8 cellular contexts compared by ENCODE assay signal in the genomic region with DNA sequence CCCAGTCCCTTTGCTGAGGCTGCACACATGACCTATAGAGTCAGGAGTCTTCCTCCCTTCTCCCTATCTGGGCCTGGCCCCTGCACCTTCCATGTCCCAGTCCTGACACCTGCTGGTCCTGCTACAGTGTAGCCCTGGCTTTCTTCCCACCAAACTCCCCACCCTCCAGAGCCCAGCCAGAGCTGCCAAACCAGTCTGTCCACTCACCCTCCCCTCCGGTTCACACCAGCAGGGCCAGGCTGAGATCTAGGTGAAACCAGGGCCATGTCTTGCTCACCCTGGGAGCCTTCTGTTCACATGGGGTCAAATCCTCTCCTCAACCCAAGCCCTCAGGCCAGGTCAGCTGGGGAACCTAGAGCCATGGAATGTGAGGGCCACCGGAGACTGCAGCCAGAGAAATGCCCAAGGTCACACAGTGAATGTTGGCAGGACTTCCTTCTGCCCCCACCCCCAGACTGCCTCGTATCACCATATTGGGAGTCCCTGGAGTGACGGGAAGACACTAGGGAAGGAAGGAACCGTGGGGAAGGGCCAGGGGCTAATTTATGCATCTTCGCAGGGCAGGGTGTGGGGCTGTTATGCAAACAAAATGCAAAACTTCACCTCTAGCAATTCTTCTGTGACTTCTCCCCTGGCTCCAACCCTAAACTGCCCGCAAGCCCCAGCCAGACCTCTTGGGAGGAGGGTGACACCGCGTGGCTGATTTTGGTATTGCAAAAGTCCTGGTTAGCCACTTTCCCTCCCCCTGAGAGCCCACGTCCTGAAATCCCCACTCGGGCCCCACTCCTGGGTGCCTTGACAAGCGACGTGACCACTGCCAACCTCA. TPM values are rescaled to one million over a fixed set of nuclear protein-coding genes. Genes with fewer than 3 reads are reported as not detected.
A peak's percentile ranks its signal among the peaks of the same experiment; 100 is the strongest.
DNase-seq lines count a peak whose midpoint lies in the region; ATAC-seq and TF ChIP-seq lines count a peak whose summit lies in the region.

No MANE protein-coding gene starts in this region.

- H3K9me3 ChIP-seq in Caco-2 (no peaks in the 10 kb centered on the region), HEK293 (ENCODE audit: control insufficient read depth, insufficient read depth, low read depth, low read length) (no peaks in the 10 kb centered on the region)

- H3K36me3 Mint-ChIP-seq in Caco-2 (ENCODE audit: insufficient read depth, unreplicated experiment) (no peaks in the 10 kb centered on the region), mesothelial cell of epicardium (peaks cover 6% of the 10 kb centered on the region)

- no peak for ATAC-seq in GM18517 (IDR thresholded peaks at IDR 0.05; ENCODE audit: unreplicated experiment)

- peak overlapping the region; percentile 36 for H3K27ac Mint-ChIP-seq in Caco-2 (ENCODE audit: unreplicated experiment)
- H3K27ac Mint-ChIP-seq in mesothelial cell of epicardium: peak overlapping the region; percentile 93

- H3K27me3 Mint-ChIP-seq in Caco-2 (ENCODE audit: insufficient read depth, unreplicated experiment) (no peaks in the 10 kb centered on the region), mesothelial cell of epicardium (ENCODE audit: low read depth) (no peaks in the 10 kb centered on the region)

- no peaks in the 10 kb centered on the region for H3K27me3 ChIP-seq in Caco-2 (replicated peaks; ENCODE audit: control insufficient read depth, insufficient read depth, low read length)

- BruUV-seq in Caco-2 (replicated peaks; lab: Mats Ljungman, UMichigan): no TSS peak

- peak; percentile 93 to 96 for DNase-seq in Caco-2
- peak; percentile 94 for DNase-seq in NCI-H526 treated with DMSO at 0.1 percent for 48 hours (lab: John Stamatoyannopoulos, UW)
- DNase-seq in activated CD8-positive, alpha-beta memory T cell treated with anti-CD3 and anti-CD28 coated beads for 48 hours (ENCODE audit: low read depth in 2 of 3, low spot score in 2 of 3): peak; percentile 28 to 71 (median 59)
- peak; percentile 78 for DNase-seq in epithelial cell of prostate (ENCODE audit: low read depth, low spot score)
- peak; percentile 68 to 94 for DNase-seq in mesothelial cell of epicardium (ENCODE audit: low spot score in 2 of 2, unreplicated experiment in 2 of 2)
- peak; percentile 17 to 25 for DNase-seq in stimulated activated CD8-positive, alpha-beta memory T cell treated with anti-CD3 and anti-CD28 coated beads, Interleukin-4, amount 100 ng/mL, for 1 hour (ENCODE audit: low read depth in 2 of 2, low spot score in 1 of 2)

- H3K9me3 Mint-ChIP-seq in Caco-2 (ENCODE audit: unreplicated experiment): no peaks in the 10 kb centered on the region
- no peaks in the 10 kb centered on the region for H3K9me3 Mint-ChIP-seq in mesothelial cell of epicardium

- H3K4me1 Mint-ChIP-seq in Caco-2 (ENCODE audit: low read depth, unreplicated experiment) (peaks cover 14% of the 10 kb centered on the region), mesothelial cell of epicardium (peaks cover 21% of the 10 kb centered on the region)

- H3K4me3 ChIP-seq in Caco-2 (ENCODE audit: low read depth, low read length) (no peak overlapping the region), HEK293 (ENCODE audit: low read depth, low read length) (no peak overlapping the region)

- H3K4me1 ChIP-seq in Caco-2 (peaks cover 15% of the 10 kb centered on the region), HEK293 (ENCODE audit: control insufficient read depth, insufficient read depth, low read length) (peaks cover 2% of the 10 kb centered on the region; the same call in 1 of the 2 replicates)

- POLR2A ChIA-PET in Caco-2 (lab: Charles Lee) (no interaction called here), HEK293 (lab: Yijun Ruan, JAX) (interaction anchor here (1.0 kb wide), 1 partner anchor 98 kb away, joined by 4 read pairs; no protein-coding TSS in a partner anchor)

- H3K4me3 Mint-ChIP-seq in Caco-2 (ENCODE audit: unreplicated experiment): peak overlapping the region; percentile 43
- peak overlapping the region; percentile 40 for H3K4me3 Mint-ChIP-seq in mesothelial cell of epicardium

- no peaks in the 10 kb centered on the region for H3K36me3 ChIP-seq in Caco-2 (ENCODE audit: control insufficient read depth, insufficient read depth, low read length)
- no peaks in the 10 kb centered on the region for H3K36me3 ChIP-seq in HEK293 (ENCODE audit: control insufficient read depth in 2 of 2, insufficient read depth in 1 of 2, low read length in 2 of 2)

- CTCF ChIA-PET in Caco-2 (lab: Charles Lee): interaction anchor here (1.2 to 3.5 kb wide), 6 partner anchors 40 to 202 kb away, joined by 4 to 29 read pairs (median 8); no protein-coding TSS in a partner anchor
- CTCF ChIA-PET in HEK293 (lab: Yijun Ruan, JAX): interaction anchor here (0.7 to 5.3 kb wide), 20 partner anchors 8 to 214 kb away, joined by 3 to 65 read pairs (median 4); no protein-coding TSS in a partner anchor

- intact Hi-C loops in Caco-2 (cut with micrococcal nuclease; ENCODE audit: unreplicated experiment): loop anchor here (1.0 kb wide), 9 partner anchors 40 to 203 kb away; no protein-coding TSS in a partner anchor

- H3K27ac ChIP-seq in HEK293 (ENCODE audit: extremely low read depth, low read depth, low read length) (no peak overlapping the region), epithelial cell of prostate (peak overlapping the region; percentile 15)

- peak; percentile 84 for TF ChIP-seq CTCF in Caco-2 (IDR thresholded peaks at IDR 0.05; ENCODE audit: insufficient read depth in 1 of 2, low read depth in 1 of 2, low read length in 1 of 2, severe bottlenecking in 1 of 2, unreplicated experiment in 1 of 2)
- peak; percentile 75 for TF ChIP-seq CTCF in HEK293 (tag by site-specific recombination; IDR thresholded peaks at IDR 0.05)
- TF ChIP-seq CTCF in mesothelial cell of epicardium (IDR thresholded peaks at IDR 0.05; ENCODE audit: unreplicated experiment): peak; percentile 92

TF ChIP-seq in HEK293, 187 proteins besides CTCF, POLR2A, EP300 and RAD21 (continues in another document):
- TF ChIP-seq, protein P1, sequence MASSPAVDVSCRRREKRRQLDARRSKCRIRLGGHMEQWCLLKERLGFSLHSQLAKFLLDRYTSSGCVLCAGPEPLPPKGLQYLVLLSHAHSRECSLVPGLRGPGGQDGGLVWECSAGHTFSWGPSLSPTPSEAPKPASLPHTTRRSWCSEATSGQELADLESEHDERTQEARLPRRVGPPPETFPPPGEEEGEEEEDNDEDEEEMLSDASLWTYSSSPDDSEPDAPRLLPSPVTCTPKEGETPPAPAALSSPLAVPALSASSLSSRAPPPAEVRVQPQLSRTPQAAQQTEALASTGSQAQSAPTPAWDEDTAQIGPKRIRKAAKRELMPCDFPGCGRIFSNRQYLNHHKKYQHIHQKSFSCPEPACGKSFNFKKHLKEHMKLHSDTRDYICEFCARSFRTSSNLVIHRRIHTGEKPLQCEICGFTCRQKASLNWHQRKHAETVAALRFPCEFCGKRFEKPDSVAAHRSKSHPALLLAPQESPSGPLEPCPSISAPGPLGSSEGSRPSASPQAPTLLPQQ (tag by site-specific recombination; IDR thresholded peaks at IDR 0.05): 0 out of 2 replicates have a peak, but pooled peaks have one; percentile 15
- no peak for TF ChIP-seq ATF2 (tag by site-specific recombination; IDR thresholded peaks at IDR 0.05; ENCODE audit: low read depth)
- TF ChIP-seq, protein P2, sequence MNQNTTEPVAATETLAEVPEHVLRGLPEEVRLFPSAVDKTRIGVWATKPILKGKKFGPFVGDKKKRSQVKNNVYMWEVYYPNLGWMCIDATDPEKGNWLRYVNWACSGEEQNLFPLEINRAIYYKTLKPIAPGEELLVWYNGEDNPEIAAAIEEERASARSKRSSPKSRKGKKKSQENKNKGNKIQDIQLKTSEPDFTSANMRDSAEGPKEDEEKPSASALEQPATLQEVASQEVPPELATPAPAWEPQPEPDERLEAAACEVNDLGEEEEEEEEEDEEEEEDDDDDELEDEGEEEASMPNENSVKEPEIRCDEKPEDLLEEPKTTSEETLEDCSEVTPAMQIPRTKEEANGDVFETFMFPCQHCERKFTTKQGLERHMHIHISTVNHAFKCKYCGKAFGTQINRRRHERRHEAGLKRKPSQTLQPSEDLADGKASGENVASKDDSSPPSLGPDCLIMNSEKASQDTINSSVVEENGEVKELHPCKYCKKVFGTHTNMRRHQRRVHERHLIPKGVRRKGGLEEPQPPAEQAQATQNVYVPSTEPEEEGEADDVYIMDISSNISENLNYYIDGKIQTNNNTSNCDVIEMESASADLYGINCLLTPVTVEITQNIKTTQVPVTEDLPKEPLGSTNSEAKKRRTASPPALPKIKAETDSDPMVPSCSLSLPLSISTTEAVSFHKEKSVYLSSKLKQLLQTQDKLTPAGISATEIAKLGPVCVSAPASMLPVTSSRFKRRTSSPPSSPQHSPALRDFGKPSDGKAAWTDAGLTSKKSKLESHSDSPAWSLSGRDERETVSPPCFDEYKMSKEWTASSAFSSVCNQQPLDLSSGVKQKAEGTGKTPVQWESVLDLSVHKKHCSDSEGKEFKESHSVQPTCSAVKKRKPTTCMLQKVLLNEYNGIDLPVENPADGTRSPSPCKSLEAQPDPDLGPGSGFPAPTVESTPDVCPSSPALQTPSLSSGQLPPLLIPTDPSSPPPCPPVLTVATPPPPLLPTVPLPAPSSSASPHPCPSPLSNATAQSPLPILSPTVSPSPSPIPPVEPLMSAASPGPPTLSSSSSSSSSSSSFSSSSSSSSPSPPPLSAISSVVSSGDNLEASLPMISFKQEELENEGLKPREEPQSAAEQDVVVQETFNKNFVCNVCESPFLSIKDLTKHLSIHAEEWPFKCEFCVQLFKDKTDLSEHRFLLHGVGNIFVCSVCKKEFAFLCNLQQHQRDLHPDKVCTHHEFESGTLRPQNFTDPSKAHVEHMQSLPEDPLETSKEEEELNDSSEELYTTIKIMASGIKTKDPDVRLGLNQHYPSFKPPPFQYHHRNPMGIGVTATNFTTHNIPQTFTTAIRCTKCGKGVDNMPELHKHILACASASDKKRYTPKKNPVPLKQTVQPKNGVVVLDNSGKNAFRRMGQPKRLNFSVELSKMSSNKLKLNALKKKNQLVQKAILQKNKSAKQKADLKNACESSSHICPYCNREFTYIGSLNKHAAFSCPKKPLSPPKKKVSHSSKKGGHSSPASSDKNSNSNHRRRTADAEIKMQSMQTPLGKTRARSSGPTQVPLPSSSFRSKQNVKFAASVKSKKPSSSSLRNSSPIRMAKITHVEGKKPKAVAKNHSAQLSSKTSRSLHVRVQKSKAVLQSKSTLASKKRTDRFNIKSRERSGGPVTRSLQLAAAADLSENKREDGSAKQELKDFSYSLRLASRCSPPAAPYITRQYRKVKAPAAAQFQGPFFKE (tag by site-specific recombination; IDR thresholded peaks at IDR 0.05; ENCODE audit: borderline replicate concordance): no peak

RNA-seq across cellular contexts. Expression of gene TNS1, which starts 14.6 kb away (rescaled TPM):
- total RNA-seq in Caco-2 (2022) (16.1 and 16.9 TPM in 2 replicates), mesothelial cell of epicardium (116 to 130 TPM (median 117 TPM) in 3 replicates)

Comparison
In these comparisons a context has a peak if more than half of its experiments do, and no peak if none do; other contexts are left out.
1. DNase-seq: peak in every context shown above with its lines; median percentile 94 in Caco-2; 94 in NCI-H526 treated with DMSO at 0.1 percent for 48 hours; 81 in mesothelial cell of epicardium; 78 in epithelial cell of prostate; 59 in activated CD8-positive, alpha-beta memory T cell treated with anti-CD3 and anti-CD28 coated beads for 48 hours; 21 in stimulated activated CD8-positive, alpha-beta memory T cell treated with anti-CD3 and anti-CD28 coated beads, Interleukin-4, amount 100 ng/mL, for 1 hour.